ENCODE assay signal across 8 cellular contexts in genomic region chr6:37259191-37259590, GRCh38. TPM values are rescaled to one million over a fixed set of nuclear protein-coding genes. Genes with fewer than 3 reads are reported as not detected.
DNase-seq lines count a peak whose midpoint lies in the region; ATAC-seq and TF ChIP-seq lines count a peak whose summit lies in the region.

No MANE protein-coding gene starts in this region.

- H3K4me2 ChIP-seq in PC-3 (ENCODE audit: low read length): peak overlapping the region; percentile 100

- POLR2A ChIA-PET in PC-3 (lab: Charles Lee; ENCODE audit: unreplicated experiment): no interaction called here

- peaks cover 63% of the 10 kb centered on the region for H3K79me2 ChIP-seq in PC-3 (ENCODE audit: low read length)

- H3K4me1 Mint-ChIP-seq in effector memory CD8-positive, alpha-beta T cell (ENCODE audit: low read depth in 2 of 2): peaks cover 25 to 49% of the 10 kb centered on the region in 2 donors
- peaks cover 41% of the 10 kb centered on the region for H3K4me1 Mint-ChIP-seq in osteocyte (ENCODE audit: unreplicated experiment)

- no peaks in the 10 kb centered on the region for H3K36me3 ChIP-seq in PC-3 (ENCODE audit: low read depth, low read length)

- peak overlapping the region; percentile 95 to 97 for H3K4me3 Mint-ChIP-seq in effector memory CD8-positive, alpha-beta T cell
- H3K4me3 Mint-ChIP-seq in osteocyte (ENCODE audit: unreplicated experiment): peak overlapping the region; percentile 97

- intact Hi-C loops in PC-3 (cut with micrococcal nuclease): no loop called here

- CTCF ChIA-PET in PC-3 (lab: Charles Lee): no interaction called here

- H3F3A ChIP-seq in PC-3 (ENCODE audit: low read length, unreplicated experiment): no peaks in the 10 kb centered on the region

- no peaks in the 10 kb centered on the region for H3K9me3 ChIP-seq in PC-3 (ENCODE audit: low read length)

- peaks cover 13% of the 10 kb centered on the region for H3K36me3 Mint-ChIP-seq in effector memory CD8-positive, alpha-beta T cell (ENCODE audit: insufficient read depth)
- H3K36me3 Mint-ChIP-seq in osteocyte (ENCODE audit: unreplicated experiment): peaks cover 4% of the 10 kb centered on the region

- peaks cover 25% of the 10 kb centered on the region for H3K4me1 ChIP-seq in PC-3 (ENCODE audit: insufficient read depth, low read length)

- DNase-seq in PC-3: no peak
- no peak for DNase-seq in effector memory CD8-positive, alpha-beta T cell
- DNase-seq in osteocyte (ENCODE audit: extremely low spot score, unreplicated experiment): no peak
- no peak for DNase-seq in retina
- DNase-seq in NK-92 (lab: John Stamatoyannopoulos, UW; ENCODE audit: unreplicated experiment): no peak
- DNase-seq in nucleus accumbens (lab: John Stamatoyannopoulos, UW): no peak

- H2AFZ ChIP-seq in PC-3 (ENCODE audit: low read length): no peak overlapping the region

- peak overlapping the region; percentile 98 to 99 for H3K27ac Mint-ChIP-seq in effector memory CD8-positive, alpha-beta T cell
- peak overlapping the region; percentile 69 for H3K27ac Mint-ChIP-seq in osteocyte (ENCODE audit: unreplicated experiment)

- H3K9me2 ChIP-seq in PC-3 (replicated peaks; ENCODE audit: low read length): no peaks in the 10 kb centered on the region

- H3K4me3 ChIP-seq in GM12875 (ENCODE audit: low read depth, low read length): peak overlapping the region; percentile 87
- peak overlapping the region; percentile 98 for H3K4me3 ChIP-seq in PC-3 (ENCODE audit: low read length)

- BruUV-seq in PC-3 (replicated peaks; lab: Mats Ljungman, UMichigan): no TSS peak

- no peak overlapping the region for H3K27ac ChIP-seq in PC-3 (ENCODE audit: low read length)

- ATAC-seq in PC-3 (no peak), HG02973 (IDR thresholded peaks at IDR 0.05; ENCODE audit: unreplicated experiment) (no peak)
- ATAC-seq in effector memory CD8-positive, alpha-beta T cell (replicated peaks): peak; percentile 23

- no peak for TF ChIP-seq CTCF in GM12875 (IDR thresholded peaks at IDR 0.05; ENCODE audit: borderline replicate concordance, insufficient read depth, low read depth, low read length)
- no peak for TF ChIP-seq CTCF in PC-3 (conservative IDR thresholded peaks at IDR 0.05; ENCODE audit: low read depth, low read length)
- no peak for TF ChIP-seq CTCF in osteocyte (IDR thresholded peaks at IDR 0.05)

- H3K27me3 ChIP-seq in PC-3 (ENCODE audit: low read length): no peaks in the 10 kb centered on the region

- no peaks in the 10 kb centered on the region for H3K27me3 Mint-ChIP-seq in effector memory CD8-positive, alpha-beta T cell
- H3K27me3 Mint-ChIP-seq in osteocyte (ENCODE audit: unreplicated experiment): no peaks in the 10 kb centered on the region

- H4K20me1 ChIP-seq in PC-3 (ENCODE audit: low read length): no peaks in the 10 kb centered on the region

- H3K9me3 Mint-ChIP-seq in effector memory CD8-positive, alpha-beta T cell: no peaks in the 10 kb centered on the region
- no peaks in the 10 kb centered on the region for H3K9me3 Mint-ChIP-seq in osteocyte (ENCODE audit: unreplicated experiment)

- H3K9ac ChIP-seq in PC-3 (ENCODE audit: low read length): peak overlapping the region; percentile 95; the same call in 1 of the 2 replicates

RNA-seq across cellular contexts. Expression of gene TMEM217, which starts 1.2 kb away (rescaled TPM):
- total RNA-seq in PC-3 (2014; rRNA removed) (2.2 and 2.4 TPM in 2 replicates), osteocyte (3.5 and 5.0 TPM in 2 replicates)

RNA-seq across cellular contexts. Expression of gene TBC1D22B, which starts 1.6 kb away (rescaled TPM):
- total RNA-seq in PC-3 (2014; rRNA removed) (9.1 and 9.6 TPM in 2 replicates), osteocyte (13.5 and 13.8 TPM in 2 replicates)
